19 cellular contexts compared by ENCODE assay signal in genomic region chr3:154642066-154642619, GRCh38.
DNase-seq lines count a peak whose midpoint lies in the region; ATAC-seq, FAIRE-seq and TF ChIP-seq lines count a peak whose summit lies in the region.
"Had no signal": no experiment of that assay in that cellular context is flagged by ENCODE, and none has a peak within 500 bp of the region (broad histone marks: within the 10 kb centered on the region; RNA-seq: fewer than 3 reads in every experiment).

No MANE protein-coding gene starts in this region.

- H2BK15ac ChIP-seq in H1 (ENCODE audit: low read length): no peak overlapping the region

- WGBS in H1 (ENCODE audit: extremely low coverage in 1 of 2, insufficient coverage in 1 of 2, insufficient read length in 1 of 2, insufficient replicate concordance in 2 of 2, low coverage in 1 of 2, low lambda C conversion rate in 2 of 2, missing lambda C conversion rate in 1 of 2), 2 experiments: 88% methylated on average over 2 of the region's 2 CpGs; no CpG with 5 or more reads in 1 of the 2 experiments
- WGBS in GM23248 (ENCODE audit: low coverage in 1 of 2, low lambda C conversion rate in 2 of 2, missing lambda C conversion rate in 2 of 2), 2 experiments: 54 to 61% methylated on average over 2 of the region's 2 CpGs

- H3K27ac ChIP-seq in H1 (ENCODE audit: low read depth, low read length) (no peak overlapping the region), GM23248 (no peak overlapping the region)
- H3K27ac ChIP-seq: BLaER1 treated with 17β-estradiol and CSF1 and Interleukin-3, amounts not matched to agents 10 nM and 100 nM; RWPE1 had no signal

- no peak overlapping the region for H3K14ac ChIP-seq in H1 (ENCODE audit: insufficient read length)

- no peak for TF ChIP-seq CTCF in H1 (IDR thresholded peaks at IDR 0.05; ENCODE audit: control extremely low read depth in 1 of 3, insufficient read depth in 1 of 3, low read depth in 1 of 3, low read length in 3 of 3)

- peak overlapping the region; percentile 2 for H3K27ac Mint-ChIP-seq in T-helper 2 cell treated with Interferon-gamma antibody and Interleukin-4, amounts not matched to agents 5 μg/mL and 100 μg/mL, for 36 hours

- H3K9me3 ChIP-seq in H1 (ENCODE audit: insufficient read depth in 2 of 2, low read depth in 1 of 2, low read length in 1 of 2) (no peaks in the 10 kb centered on the region), GM23248 (ENCODE audit: low read depth) (no peaks in the 10 kb centered on the region)
- H3K9me3 ChIP-seq: BLaER1 treated with 17β-estradiol and CSF1 and Interleukin-3, amounts not matched to agents 10 nM and 100 nM had no signal

- H3K79me2 ChIP-seq in H1 (ENCODE audit: control insufficient read depth in 1 of 2, insufficient read depth in 2 of 2, low read length in 2 of 2) (no peaks in the 10 kb centered on the region), GM23248 (ENCODE audit: insufficient read depth) (no peaks in the 10 kb centered on the region)

- no peak overlapping the region for H3K4ac ChIP-seq in H1 (replicated peaks; ENCODE audit: insufficient read length, low read depth, low read length)

- H2BK12ac ChIP-seq in H1 (ENCODE audit: low read depth, low read length): no peak overlapping the region

- no peaks in the 10 kb centered on the region for H3K27me3 ChIP-seq in H1 (replicated peaks in 1 of 4; ENCODE audit: control insufficient read depth in 3 of 4, extremely low read depth in 1 of 4, insufficient read depth in 3 of 4, low read length in 3 of 4)
- no peaks in the 10 kb centered on the region for H3K27me3 ChIP-seq in GM23248 (replicated peaks; ENCODE audit: insufficient read depth)
- H3K27me3 ChIP-seq: BLaER1 treated with 17β-estradiol and CSF1 and Interleukin-3, amounts not matched to agents 10 nM and 100 nM had no signal

- no peak for TF ChIP-seq POLR2A in H1 (IDR thresholded peaks at IDR 0.05; ENCODE audit: control extremely low read depth in 1 of 2, low read depth in 2 of 2, low read length in 2 of 2)

- no peak overlapping the region for H2AK5ac ChIP-seq in H1 (ENCODE audit: low read depth, low read length)

- in situ Hi-C loops in GM23248 (cut with MboI): no loop called here

- H2AFZ ChIP-seq in H1 (ENCODE audit: low read length) (peak overlapping the region; percentile 12; the same call in 1 of the 2 replicates), GM23248 (no peak overlapping the region)

- FAIRE-seq in H1 (lab: Jason Lieb, UNC): no peak
- FAIRE-seq: A204.1, GM12892 had no signal

- no peak for TF ChIP-seq RAD21 in H1 (IDR thresholded peaks at IDR 0.05 in 1 of 2, conservative IDR thresholded peaks at IDR 0.05 in 1 of 2; ENCODE audit: low read depth in 2 of 2, low read length in 2 of 2)

- no peak overlapping the region for H4K5ac ChIP-seq in H1 (ENCODE audit: insufficient read length, low read depth, low read length)

- H3K23me2 ChIP-seq in H1 (ENCODE audit: low read depth, low read length): no peaks in the 10 kb centered on the region

- H3K56ac ChIP-seq in H1 (replicated peaks; ENCODE audit: insufficient read length, low read depth, low read length): no peak overlapping the region

- H3K79me1 ChIP-seq in H1 (ENCODE audit: low read depth, low read length): no peaks in the 10 kb centered on the region

- ATAC-seq in GM18519 (IDR thresholded peaks at IDR 0.05; ENCODE audit: low FRiP score, unreplicated experiment): no peak
- ATAC-seq: PC-3 had no signal

- H3K36me3 Mint-ChIP-seq in T-helper 2 cell treated with Interferon-gamma antibody and Interleukin-4, amounts not matched to agents 5 μg/mL and 100 μg/mL, for 36 hours (ENCODE audit: low read depth): no peaks in the 10 kb centered on the region

- no peaks in the 10 kb centered on the region for H3F3A ChIP-seq in GM23248 (ENCODE audit: insufficient read depth)

- no peak overlapping the region for H4K8ac ChIP-seq in H1 (ENCODE audit: extremely low read depth, insufficient read depth, low read length)

- H3K27me3 Mint-ChIP-seq in T-helper 2 cell treated with Interferon-gamma antibody and Interleukin-4, amounts not matched to agents 5 μg/mL and 100 μg/mL, for 36 hours (ENCODE audit: low read depth): no peaks in the 10 kb centered on the region

- H3K4me2 ChIP-seq in H1 (ENCODE audit: insufficient read depth in 1 of 2, low read depth in 2 of 2, low read length in 2 of 2) (no peak overlapping the region), GM23248 (ENCODE audit: unreplicated experiment) (no peak overlapping the region)
- H3K4me2 ChIP-seq: BLaER1 treated with 17β-estradiol and CSF1 and Interleukin-3, amounts not matched to agents 10 nM and 100 nM had no signal

- H3K9ac ChIP-seq in H1 (replicated peaks in 1 of 4; ENCODE audit: extremely low read depth in 1 of 4, low read depth in 3 of 4, low read length in 3 of 4) (no peak overlapping the region), GM23248 (no peak overlapping the region)
- H3K9ac ChIP-seq: BLaER1 treated with 17β-estradiol and CSF1 and Interleukin-3, amounts not matched to agents 10 nM and 100 nM had no signal

- H3K4me1 ChIP-seq in H1 (replicated peaks in 1 of 4; ENCODE audit: control insufficient read depth in 3 of 4, insufficient read depth in 4 of 4, low read length in 3 of 4): no peaks in the 10 kb centered on the region
- no peaks in the 10 kb centered on the region for H3K4me1 ChIP-seq in GM23248 (ENCODE audit: insufficient read depth)
- H3K4me1 ChIP-seq: BLaER1 treated with 17β-estradiol and CSF1 and Interleukin-3, amounts not matched to agents 10 nM and 100 nM had no signal

- POLR2A ChIA-PET in H1 (lab: Charles Lee; ENCODE audit: partially characterized antibody): no interaction called here

- no peak for DNase-seq in T-helper 2 cell treated with Interferon-gamma antibody and Interleukin-4, amounts not matched to agents 5 μg/mL and 100 μg/mL, for 36 hours (ENCODE audit: low spot score)
- DNase-seq in T-helper 2 cell (no peak), OCI-M1 (lab: John Stamatoyannopoulos, UW) (peak; percentile 90), H1 (ENCODE audit: low read depth in 1 of 2, low spot score in 2 of 2) (no peak), GM23248 (no peak), GOT3 (lab: John Stamatoyannopoulos, UW) (no peak)
- DNase-seq: H9, IMR-90, MV-4-11, NCI-H1436 treated with DMSO at 0.1 percent for 48 hours, NCI-H2081, NCI-H510A treated with DMSO at 0.1 percent for 48 hours, PC-3, SW 1271 had no signal

- no peaks in the 10 kb centered on the region for H4K20me1 ChIP-seq in H1 (replicated peaks in 1 of 2; ENCODE audit: control insufficient read depth in 1 of 2, insufficient read depth in 2 of 2, low read length in 2 of 2)
- no peaks in the 10 kb centered on the region for H4K20me1 ChIP-seq in GM23248 (ENCODE audit: insufficient read depth)
- H4K20me1 ChIP-seq: BLaER1 treated with 17β-estradiol and CSF1 and Interleukin-3, amounts not matched to agents 10 nM and 100 nM had no signal

- H3K18ac ChIP-seq in H1 (ENCODE audit: extremely low read depth, low read length): no peak overlapping the region

- no peak overlapping the region for H3K23ac ChIP-seq in H1 (ENCODE audit: insufficient read length)

- H2BK120ac ChIP-seq in H1 (replicated peaks; ENCODE audit: low read depth, low read length): no peak overlapping the region

- no peak for TF ChIP-seq EP300 in H1 (IDR thresholded peaks at IDR 0.05; ENCODE audit: borderline replicate concordance in 1 of 2, low read depth in 2 of 2, low read length in 2 of 2)

- no peaks in the 10 kb centered on the region for H3K9me3 Mint-ChIP-seq in T-helper 2 cell treated with Interferon-gamma antibody and Interleukin-4, amounts not matched to agents 5 μg/mL and 100 μg/mL, for 36 hours
- H3K9me3 Mint-ChIP-seq: H9 had no signal

- no peak overlapping the region for H2BK5ac ChIP-seq in H1 (ENCODE audit: low read depth, low read length)

- H3K4me1 Mint-ChIP-seq in T-helper 2 cell treated with Interferon-gamma antibody and Interleukin-4, amounts not matched to agents 5 μg/mL and 100 μg/mL, for 36 hours (ENCODE audit: low read depth): no peaks in the 10 kb centered on the region

- H3K4me3 Mint-ChIP-seq in T-helper 2 cell treated with Interferon-gamma antibody and Interleukin-4, amounts not matched to agents 5 μg/mL and 100 μg/mL, for 36 hours: no peak overlapping the region
- H3K4me3 Mint-ChIP-seq: H9 had no signal

- H2BK20ac ChIP-seq in H1 (ENCODE audit: low read length): no peak overlapping the region

- no peaks in the 10 kb centered on the region for H3K9me2 ChIP-seq in GM23248 (ENCODE audit: insufficient read depth)

- H3K4me3 ChIP-seq in H1 (ENCODE audit: extremely low read depth in 1 of 4, insufficient read depth in 2 of 4, low read depth in 3 of 4, low read length in 4 of 4) (no peak overlapping the region), GM23248 (no peak overlapping the region)
- H3K4me3 ChIP-seq: BLaER1 treated with 17β-estradiol and CSF1 and Interleukin-3, amounts not matched to agents 10 nM and 100 nM had no signal

- CTCF ChIA-PET in H1 (lab: Charles Lee; ENCODE audit: partially characterized antibody): interaction anchor here (0.8 to 1.9 kb wide), 3 partner anchors 9 to 42 kb away, joined by 3 to 4 read pairs (median 4); no protein-coding TSS in a partner anchor

- H4K91ac ChIP-seq in H1 (replicated peaks; ENCODE audit: insufficient read length, low read length): no peak overlapping the region

- H3K36me3 ChIP-seq in H1 (ENCODE audit: control insufficient read depth in 2 of 4, insufficient read depth in 4 of 4, low read length in 3 of 4) (no peaks in the 10 kb centered on the region), GM23248 (ENCODE audit: low read depth) (no peaks in the 10 kb centered on the region)
- H3K36me3 ChIP-seq: BLaER1 treated with 17β-estradiol and CSF1 and Interleukin-3, amounts not matched to agents 10 nM and 100 nM had no signal

TF ChIP-seq in H1, 55 proteins besides CTCF, POLR2A, EP300 and RAD21:
- no peak for TF ChIP-seq SP2 (IDR thresholded peaks at IDR 0.05; ENCODE audit: low read length)
